ENCODE assay signal across 13 cellular contexts in the genomic region with DNA sequence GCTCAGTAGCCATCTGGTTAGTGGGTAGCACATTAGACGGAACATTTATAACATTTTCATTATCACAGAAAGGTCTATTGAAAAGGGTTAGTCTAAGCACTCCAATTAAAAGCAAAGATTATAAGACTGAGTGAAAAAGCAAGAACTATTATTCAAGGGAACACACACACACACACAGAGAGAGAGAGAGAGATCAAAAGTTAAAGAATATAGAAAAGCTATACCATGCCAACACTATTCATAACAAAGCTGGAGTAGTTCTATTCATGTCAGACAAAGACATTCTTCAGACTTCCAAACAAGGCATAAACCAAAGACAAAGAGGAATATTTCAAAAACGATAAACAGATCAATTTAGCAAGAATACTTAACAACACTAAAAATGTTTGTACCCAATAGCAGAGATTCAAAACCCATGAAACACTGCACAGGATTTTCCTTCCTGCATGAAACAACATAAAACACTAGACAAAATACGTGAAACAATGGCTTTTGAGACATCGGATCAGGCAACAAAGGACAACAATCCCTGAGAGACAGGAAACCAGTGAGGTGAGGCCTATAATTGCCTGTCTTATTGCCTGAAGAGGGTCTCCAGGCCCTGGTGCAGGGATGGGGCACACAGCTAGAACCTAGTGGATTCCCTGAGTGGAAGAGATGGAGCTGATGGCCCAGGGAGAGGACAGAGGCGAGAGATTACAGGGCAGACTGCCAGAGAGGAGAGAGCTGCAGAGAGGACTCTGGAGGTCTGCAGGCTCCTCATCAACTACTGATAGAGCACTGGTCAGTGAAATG.
"Had no signal": no experiment of that assay in that cellular context is flagged by ENCODE, and none has a peak within 500 bp of the region (broad histone marks: within the 10 kb centered on the region; RNA-seq: fewer than 3 reads in every experiment).

No MANE protein-coding gene starts in this region.

- DNase-seq: effector memory CD8-positive, alpha-beta T cell; erythroblast; heart left ventricle; hypothalamus; natural killer cell; psoas muscle; retina; right lobe of liver; stimulated activated CD4-positive, alpha-beta T cell treated with anti-CD3 and anti-CD28 coated beads, Interleukin-4, amount 100 ng/mL, for 1 hour; tibial artery had no signal

- H3K4me1 ChIP-seq: tibial artery had no signal

- H3K4me3 ChIP-seq: heart left ventricle, psoas muscle, right lobe of liver, tibial artery had no signal

- H3K9me3 ChIP-seq: heart left ventricle, psoas muscle, right lobe of liver, tibial artery had no signal

- FAIRE-seq: islet of Langerhans had no signal

- H3K36me3 ChIP-seq: heart left ventricle, right lobe of liver, tibial artery had no signal

- ATAC-seq: effector memory CD8-positive, alpha-beta T cell; heart left ventricle; left lobe of liver; natural killer cell; psoas muscle; right lobe of liver; stimulated activated memory B cell treated with anti-CD40 and anti-IgM and Interleukin-4, amounts not matched to agents 10 μg/mL and 1 μg/mL and 100 μg/mL, for 72 hours had no signal

- H3K27ac ChIP-seq: heart left ventricle, psoas muscle, right lobe of liver, tibial artery had no signal

- H3K27me3 ChIP-seq: heart left ventricle, right lobe of liver, tibial artery had no signal
